In the genomic region with DNA sequence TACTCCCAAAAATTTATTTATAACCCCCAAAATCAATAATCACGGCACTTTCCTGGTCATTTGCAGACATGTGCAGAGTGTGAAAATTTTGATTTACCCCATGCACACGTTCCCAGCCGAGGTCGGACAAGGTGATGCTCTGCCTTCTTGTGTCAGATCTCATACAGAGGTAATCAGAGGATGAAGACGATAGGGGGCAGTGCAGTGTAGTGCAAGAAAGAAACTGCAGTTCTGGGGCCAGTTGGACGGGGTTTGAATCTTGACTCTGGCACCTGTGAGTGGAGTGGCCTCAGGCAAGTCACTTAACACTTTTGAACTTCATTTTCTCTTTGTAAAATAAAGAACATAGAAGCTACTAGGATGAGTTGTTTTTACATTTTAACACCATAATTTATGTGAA, we compare ENCODE assay signal across 9 cellular contexts.
A peak's percentile ranks its signal among the peaks of the same experiment; 100 is the strongest.
DNase-seq lines count a peak whose midpoint lies in the region; ATAC-seq and TF ChIP-seq lines count a peak whose summit lies in the region.
"Had no signal": no experiment of that assay in that cellular context is flagged by ENCODE, and none has a peak within 500 bp of the region (broad histone marks: within the 10 kb centered on the region; RNA-seq: fewer than 3 reads in every experiment).

No MANE protein-coding gene starts in this region.

- H3K4me1 ChIP-seq in RWPE2 (ENCODE audit: insufficient read depth, poor library complexity, severe bottlenecking) = no peaks in the 10 kb centered on the region
- H3K4me1 ChIP-seq in mesendoderm (ENCODE audit: control insufficient read depth, low read depth, low read length) = no peaks in the 10 kb centered on the region

- H3K9me3 ChIP-seq in RWPE2 (ENCODE audit: severe bottlenecking) = no peaks in the 10 kb centered on the region
- H3K9me3 ChIP-seq: mucosa of descending colon had no signal

- no peak overlapping the region for H3K9ac ChIP-seq in mesendoderm (ENCODE audit: low read length)

- no peak overlapping the region for H3K18ac ChIP-seq in mesendoderm (ENCODE audit: low read length)

- no peak overlapping the region for H4K8ac ChIP-seq in mesendoderm (ENCODE audit: low read depth, low read length)

- no peak overlapping the region for H2BK5ac ChIP-seq in mesendoderm (ENCODE audit: low read length)

- no peaks in the 10 kb centered on the region for H3K79me1 ChIP-seq in mesendoderm (ENCODE audit: low read length)

- no peak overlapping the region for H2AK5ac ChIP-seq in mesendoderm (ENCODE audit: low read length)

- H3K4ac ChIP-seq in mesendoderm (ENCODE audit: low read depth, low read length) = no peak overlapping the region

- H3K56ac ChIP-seq in mesendoderm (ENCODE audit: low read length) = no peak overlapping the region

- H3K27me3 ChIP-seq in RWPE2 (ENCODE audit: insufficient read depth, poor library complexity, severe bottlenecking) = no peaks in the 10 kb centered on the region
- H3K27me3 ChIP-seq in mesendoderm (ENCODE audit: insufficient read depth, low read length, poor library complexity) = no peaks in the 10 kb centered on the region

- H4K5ac ChIP-seq in mesendoderm (ENCODE audit: low read length) = no peak overlapping the region

- no peak overlapping the region for H3K4me2 ChIP-seq in mesendoderm (ENCODE audit: low read length)

- H2BK15ac ChIP-seq in mesendoderm (replicated peaks; ENCODE audit: low read depth) = no peak overlapping the region

- TF ChIP-seq CTCF in RWPE2 (IDR thresholded peaks at IDR 0.05; ENCODE audit: poor library complexity, severe bottlenecking) (peak; percentile 43), cardiac fibroblast (IDR thresholded peaks at IDR 0.05; ENCODE audit: low read depth, low read length) (peak; percentile 61)

- H3K36me3 ChIP-seq in RWPE2 (ENCODE audit: low read depth) (no peaks in the 10 kb centered on the region), mesendoderm (ENCODE audit: control insufficient read depth, insufficient read depth, low read length) (no peaks in the 10 kb centered on the region)

- peak; percentile 54 for ATAC-seq in HG02852 (IDR thresholded peaks at IDR 0.05; ENCODE audit: unreplicated experiment)
- 0 out of 3 replicates have a peak, but pooled peaks have one; percentile 46 for ATAC-seq in RWPE2 (ENCODE audit: low read depth)
- ATAC-seq in GM21423 (IDR thresholded peaks at IDR 0.05; ENCODE audit: unreplicated experiment) = no peak
- ATAC-seq: mucosa of descending colon had no signal

- peak; percentile 57 for DNase-seq in ELR (ENCODE audit: low read depth)
- no peak for DNase-seq in RWPE2 (ENCODE audit: low spot score)
- DNase-seq in cardiac fibroblast (ENCODE audit: low read depth in 2 of 2) = peak; percentile 61 to 73
- peak; percentile 67 for DNase-seq in mesendoderm
- no peak for DNase-seq in NCI-H446 treated with DMSO at 0.1 percent for 48 hours (lab: John Stamatoyannopoulos, UW)
- DNase-seq in GM19240 (ENCODE audit: insufficient read length, low spot score) = no peak

- WGBS in mesendoderm (ENCODE audit: extremely low coverage, insufficient coverage, low lambda C conversion rate) = no CpG with 5 or more reads among the region's 6 CpGs

- no peak overlapping the region for H2BK120ac ChIP-seq in mesendoderm (ENCODE audit: low read depth, low read length)

- no peak overlapping the region for H3K23ac ChIP-seq in mesendoderm (ENCODE audit: low read length)

- no peak overlapping the region for H3K27ac ChIP-seq in RWPE2 (ENCODE audit: poor library complexity, severe bottlenecking)
- no peak overlapping the region for H3K27ac ChIP-seq in mesendoderm (ENCODE audit: low read depth, low read length)

- H3K4me3 ChIP-seq in RWPE2 (ENCODE audit: severe bottlenecking) (no peak overlapping the region), cardiac fibroblast (replicated peaks in 1 of 2; ENCODE audit: low read depth in 2 of 2, low read length in 2 of 2) (no peak overlapping the region), mesendoderm (ENCODE audit: low read length) (no peak overlapping the region)
- H3K4me3 ChIP-seq: mucosa of descending colon had no signal

- H3K79me2 ChIP-seq in mesendoderm (ENCODE audit: control insufficient read depth, insufficient read depth, low read length) = no peaks in the 10 kb centered on the region

Comparison
In these comparisons a context has a peak if more than half of its experiments do, and no peak if none do; other contexts are left out.
1. DNase-seq: peak in ELR (single experiment), cardiac fibroblast (2 of 2) and mesendoderm (single experiment); none in RWPE2 (single experiment), NCI-H446 treated with DMSO at 0.1 percent for 48 hours (single experiment) and GM19240 (single experiment).